9 cellular contexts compared by ENCODE assay signal in the genomic region with DNA sequence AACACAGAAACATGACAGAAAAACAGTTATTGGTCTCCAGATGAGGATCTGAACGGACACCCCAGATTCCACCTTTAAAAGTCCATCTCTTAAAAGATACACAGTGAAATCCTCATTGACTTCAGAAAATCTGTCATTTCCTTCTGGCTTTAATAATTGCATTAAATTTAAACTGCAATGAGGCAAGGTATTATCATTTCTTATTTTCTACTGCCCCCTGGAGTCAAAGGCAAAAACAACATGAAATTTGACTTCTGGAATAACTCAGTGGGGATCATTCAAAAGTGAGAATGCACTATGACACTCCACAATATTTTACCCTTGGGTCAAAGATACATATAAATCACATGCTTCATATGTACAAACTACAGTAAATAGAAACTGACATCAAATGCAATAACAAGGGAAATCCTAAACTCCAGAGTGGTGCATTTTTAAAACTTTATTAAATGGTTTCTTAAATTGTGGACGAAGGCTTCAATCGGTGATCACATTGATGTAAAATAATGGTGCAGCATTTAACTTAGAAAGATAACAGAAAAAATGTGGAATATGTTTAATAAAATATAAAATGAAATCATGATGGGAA. TPM values are rescaled to one million over a fixed set of nuclear protein-coding genes. Genes with fewer than 3 reads are reported as not detected.
DNase-seq lines count a peak whose midpoint lies in the region; ATAC-seq and TF ChIP-seq lines count a peak whose summit lies in the region.
"Had no signal": no experiment of that assay in that cellular context is flagged by ENCODE, and none has a peak within 500 bp of the region (broad histone marks: within the 10 kb centered on the region; RNA-seq: fewer than 3 reads in every experiment).

No MANE protein-coding gene starts in this region.

- no peak overlapping the region for H3K4me3 ChIP-seq in GM12875 (ENCODE audit: low read depth, low read length)

- ATAC-seq in natural killer cell treated with Interleukin-12 subunit alpha and Interleukin-12 subunit beta and Interleukin-15 and Interleukin-18, amount 100 ng/mL, for 72 hours = no peak
- ATAC-seq: T-helper 17 cell had no signal

- H3K27me3 Mint-ChIP-seq in glutamatergic neuron (ENCODE audit: unreplicated experiment) = no peaks in the 10 kb centered on the region
- peaks cover 0 to 6% (median 0%) of the 10 kb centered on the region in 3 donors for H3K27me3 Mint-ChIP-seq in immature natural killer cell (ENCODE audit: low read depth in 3 of 3)
- H3K27me3 Mint-ChIP-seq in natural killer cell treated with Interleukin-12 subunit alpha and Interleukin-12 subunit beta and Interleukin-15 and Interleukin-18, amount 100 ng/mL, for 72 hours = peaks cover 0 to 13% of the 10 kb centered on the region in 2 donors
- H3K27me3 Mint-ChIP-seq: T-helper 17 cell had no signal

- no peak overlapping the region for H3K27ac ChIP-seq in RWPE1

- peak; percentile 8 for DNase-seq in ACHN
- peak; percentile 1 for DNase-seq in RWPE1 (ENCODE audit: low spot score)
- DNase-seq in glutamatergic neuron = no peak
- DNase-seq in activated CD4-positive, CD25-positive, alpha-beta regulatory T cell treated with anti-CD3 and anti-CD28 coated beads, Interleukin-2, amount 50 U/mL, for 72 hours = no peak
- no peak for DNase-seq in immature natural killer cell
- no peak for DNase-seq in natural killer cell treated with Interleukin-12 subunit alpha and Interleukin-12 subunit beta and Interleukin-15 and Interleukin-18, amount 100 ng/mL, for 72 hours (ENCODE audit: low spot score)
- DNase-seq in activated CD8-positive, alpha-beta memory T cell treated with anti-CD3 and anti-CD28 coated beads for 24 hours = no peak
- DNase-seq: T-helper 17 cell had no signal

- H3K4me3 Mint-ChIP-seq in glutamatergic neuron (ENCODE audit: unreplicated experiment) (no peak overlapping the region), immature natural killer cell (no peak overlapping the region)
- H3K4me3 Mint-ChIP-seq in natural killer cell treated with Interleukin-12 subunit alpha and Interleukin-12 subunit beta and Interleukin-15 and Interleukin-18, amount 100 ng/mL, for 72 hours = no peak overlapping the region
- H3K4me3 Mint-ChIP-seq: T-helper 17 cell had no signal

- H3K9me3 Mint-ChIP-seq in glutamatergic neuron (ENCODE audit: unreplicated experiment) (peaks cover 1% of the 10 kb centered on the region), immature natural killer cell (peaks cover 0 to 5% (median 0%) of the 10 kb centered on the region in 6 donors)
- H3K9me3 Mint-ChIP-seq in natural killer cell treated with Interleukin-12 subunit alpha and Interleukin-12 subunit beta and Interleukin-15 and Interleukin-18, amount 100 ng/mL, for 72 hours = no peaks in the 10 kb centered on the region

- H3K27ac Mint-ChIP-seq in glutamatergic neuron (ENCODE audit: unreplicated experiment) = no peak overlapping the region
- no peak overlapping the region for H3K27ac Mint-ChIP-seq in immature natural killer cell
- no peak overlapping the region for H3K27ac Mint-ChIP-seq in natural killer cell treated with Interleukin-12 subunit alpha and Interleukin-12 subunit beta and Interleukin-15 and Interleukin-18, amount 100 ng/mL, for 72 hours
- H3K27ac Mint-ChIP-seq: T-helper 17 cell had no signal

- H3K36me3 Mint-ChIP-seq in glutamatergic neuron (ENCODE audit: unreplicated experiment) (no peaks in the 10 kb centered on the region), immature natural killer cell (no peaks in the 10 kb centered on the region)
- H3K36me3 Mint-ChIP-seq in natural killer cell treated with Interleukin-12 subunit alpha and Interleukin-12 subunit beta and Interleukin-15 and Interleukin-18, amount 100 ng/mL, for 72 hours = peaks cover 6% of the 10 kb centered on the region

- no peaks in the 10 kb centered on the region for H3K4me1 Mint-ChIP-seq in glutamatergic neuron (ENCODE audit: low read depth, unreplicated experiment)
- H3K4me1 Mint-ChIP-seq in immature natural killer cell = no peaks in the 10 kb centered on the region
- no peaks in the 10 kb centered on the region for H3K4me1 Mint-ChIP-seq in natural killer cell treated with Interleukin-12 subunit alpha and Interleukin-12 subunit beta and Interleukin-15 and Interleukin-18, amount 100 ng/mL, for 72 hours (ENCODE audit: low read depth in 2 of 2)
- H3K4me1 Mint-ChIP-seq: T-helper 17 cell had no signal

- in situ Hi-C loops in ACHN (cut with HindIII; ENCODE audit: low pct_ligation_motif_present, low pct_unique_long_range_greater_than_20kb, low sequenced_read_pairs) = no loop called here

- TF ChIP-seq CTCF in GM12875 (IDR thresholded peaks at IDR 0.05; ENCODE audit: borderline replicate concordance, insufficient read depth, low read depth, low read length) (peak; percentile 29; the same call in 1 of the 2 replicates), RWPE1 (conservative IDR thresholded peaks at IDR 0.05; ENCODE audit: low read depth) (peak; percentile 32), glutamatergic neuron (IDR thresholded peaks at IDR 0.05; ENCODE audit: partially characterized antibody, unreplicated experiment) (peak; percentile 70)

- CTCF ChIA-PET in RWPE1 (lab: Yijun Ruan, JAX) = no interaction called here

- POLR2A ChIA-PET in RWPE1 (lab: Yijun Ruan, JAX; ENCODE audit: low non-redundant PET) = no interaction called here

RNA-seq across cellular contexts. Expression of a gene that starts 56.4 kb away (rescaled TPM):
- total RNA-seq in glutamatergic neuron (ENCODE audit: unreplicated experiment) = not detected
- not detected for polyA plus RNA-seq in immature natural killer cell
- not detected for total RNA-seq in natural killer cell treated with Interleukin-12 subunit alpha and Interleukin-12 subunit beta and Interleukin-15 and Interleukin-18, amount 100 ng/mL, for 72 hours
- total RNA-seq: T-helper 17 cell had no signal

Comparison
In these comparisons a context has a peak if more than half of its experiments do, and no peak if none do; other contexts are left out.
1. DNase-seq: peak in ACHN (single experiment) and RWPE1 (single experiment); none in glutamatergic neuron (single experiment), activated CD4-positive, CD25-positive, alpha-beta regulatory T cell treated with anti-CD3 and anti-CD28 coated beads, Interleukin-2, amount 50 U/mL, for 72 hours (single experiment), immature natural killer cell (0 of 3), natural killer cell treated with Interleukin-12 subunit alpha and Interleukin-12 subunit beta and Interleukin-15 and Interleukin-18, amount 100 ng/mL, for 72 hours (single experiment) and activated CD8-positive, alpha-beta memory T cell treated with anti-CD3 and anti-CD28 coated beads for 24 hours (single experiment).
2. Peak in every context shown above with its lines, with median percentiles within 50 percentile points of each other: CTCF ChIP-seq.